ENCODE assay signal across 8 cellular contexts in genomic region chr11:47981667-47982404, GRCh38. TPM values are rescaled to one million over a fixed set of nuclear protein-coding genes. Genes with fewer than 3 reads are reported as not detected.
DNase-seq lines count a peak whose midpoint lies in the region; ATAC-seq and TF ChIP-seq lines count a peak whose summit lies in the region.

No MANE protein-coding gene starts in this region.

- H3K4me3 ChIP-seq in AG09309 (ENCODE audit: control insufficient read depth, low read depth, low read length), result peak overlapping the region; percentile 61
- H3K4me3 ChIP-seq in astrocyte of the spinal cord (ENCODE audit: low read depth, low read length), result peak overlapping the region; percentile 49
- peak overlapping the region; percentile 38 for H3K4me3 ChIP-seq in lower leg skin (ENCODE audit: low read depth, poor library complexity, severe bottlenecking)
- H3K4me3 ChIP-seq in transverse colon, result peak overlapping the region; percentile 84 to 94 (median 90)

- TF ChIP-seq POLR2A in lower leg skin (IDR thresholded peaks at IDR 0.05), result no peak
- no peak for TF ChIP-seq POLR2A in transverse colon (IDR thresholded peaks at IDR 0.05)

- 38 to 47% methylated on average over 16 to 17 of the region's 17 CpGs for WGBS in lower leg skin, 2 donors
- WGBS in transverse colon (ENCODE audit: low coverage in 1 of 2), 2 donors, result 38% methylated on average over 17 of the region's 17 CpGs; no CpG with 5 or more reads in 1 of the 2 donors

- peak overlapping the region; percentile 78 to 86 (median 82) for H3K27ac ChIP-seq in transverse colon

- no peak for TF ChIP-seq EP300 in transverse colon (IDR thresholded peaks at IDR 0.05; ENCODE audit: low read depth)

- in situ Hi-C loops in astrocyte of the spinal cord (cut with HindIII; ENCODE audit: low sequenced_read_pairs) (no loop called here), transverse colon (cut with MboI; ENCODE audit: low pct_ligation_motif_present in 1 of 4, low pct_unique_long_range_greater_than_20kb in 1 of 4, low sequenced_read_pairs in 3 of 4) (no loop called here)

- H3K36me3 ChIP-seq in transverse colon, result no peaks in the 10 kb centered on the region

- DNase-seq in AG09309 (ENCODE audit: low read depth) (no peak), HK-2 (ENCODE audit: unreplicated experiment) (peak; percentile 22), astrocyte of the spinal cord (ENCODE audit: low read depth, low spot score) (no peak), lower leg skin (ENCODE audit: low spot score in 2 of 2) (no peak), transverse colon (no peak), HPDE6-E6E7 (ENCODE audit: extremely low spot score) (no peak)

- no peaks in the 10 kb centered on the region for H3K9me3 ChIP-seq in transverse colon

- no peak for TF ChIP-seq CTCF in AG09309 (IDR thresholded peaks at IDR 0.05; ENCODE audit: control insufficient read depth, insufficient read depth, low read depth, low read length, missing control alignments)
- no peak for TF ChIP-seq CTCF in astrocyte of the spinal cord (IDR thresholded peaks at IDR 0.05; ENCODE audit: low read depth, low read length)
- no peak for TF ChIP-seq CTCF in lower leg skin (IDR thresholded peaks at IDR 0.05)
- no peak for TF ChIP-seq CTCF in transverse colon (IDR thresholded peaks at IDR 0.05)

- H3K4me1 ChIP-seq in transverse colon, result peaks cover 9 to 56% (median 41%) of the 10 kb centered on the region in 4 donors

- no peaks in the 10 kb centered on the region for H3K27me3 ChIP-seq in transverse colon

- no peak for ATAC-seq in HG03175 (IDR thresholded peaks at IDR 0.05; ENCODE audit: unreplicated experiment)
- ATAC-seq in GM21360 (IDR thresholded peaks at IDR 0.05; ENCODE audit: unreplicated experiment), result no peak

- intact Hi-C loops in lower leg skin (cut with DNase I; ENCODE audit: low total_unique reads), result no loop called here
- intact Hi-C loops in transverse colon (cut with DNase I; ENCODE audit: low total_unique reads), result no loop called here

RNA-seq across cellular contexts. Expression of gene PTPRJ, which starts 1.5 kb away (rescaled TPM):
- 10 to 100 TPM in 2 of 4 donors, 1 to 10 TPM in 2; 4.2 to 26.2 (median 9.2) TPM for total RNA-seq in lower leg skin
- total RNA-seq in transverse colon, result 10 to 100 TPM; 25.3 to 40.8 (median 31.7) TPM

Comparison
In these comparisons a context has a peak if more than half of its experiments do, and no peak if none do; other contexts are left out.
1. H3K4me3 ChIP-seq: peak in every context shown above with its lines; median percentile 90 in transverse colon; 61 in AG09309; 49 in astrocyte of the spinal cord; 38 in lower leg skin.